In genomic region chr19:39592381-39592780, GRCh38 we compare ENCODE assay signal across 9 cellular contexts. TPM values are rescaled to one million over a fixed set of nuclear protein-coding genes. Genes with fewer than 3 reads are reported as not detected.
"Had no signal": no experiment of that assay in that cellular context is flagged by ENCODE, and none has a peak within 500 bp of the region (broad histone marks: within the 10 kb centered on the region; RNA-seq: fewer than 3 reads in every experiment).

No MANE protein-coding gene starts in this region.

- FAIRE-seq: G401.6, GM12878, GM12891, GM12892, GM18507, GM19239 had no signal

- ATAC-seq: GM12878 had no signal

- DNase-seq: GDM1, GF-D8 had no signal

- H3K4me3 ChIP-seq: GM12878 had no signal

RNA-seq across cellular contexts. Expression of gene LGALS13, which starts 9.9 kb away (rescaled TPM):
- total RNA-seq: G401, GM12878 had no signal
- polyA plus RNA-seq: GM12878 had no signal
